In genomic region chr2:177660742-177661141, GRCh38 we compare ENCODE assay signal across 27 cellular contexts.
"Had no signal": no experiment of that assay in that cellular context is flagged by ENCODE, and none has a peak within 500 bp of the region (broad histone marks: within the 10 kb centered on the region; RNA-seq: fewer than 3 reads in every experiment).

No MANE protein-coding gene starts in this region.

- DNase-seq: activated CD4-positive, alpha-beta memory T cell treated with anti-CD3 and anti-CD28 coated beads, Interleukin-2, amount 10 ng/mL, durations not matched to agents 7 days and 5 days; activated CD4-positive, alpha-beta T cell treated with anti-CD3 and anti-CD28 coated beads for 1 hour; activated CD4-positive, alpha-beta T cell treated with anti-CD3 and anti-CD28 coated beads for 4 hours; activated CD4-positive, alpha-beta T cell treated with anti-CD3 and anti-CD28 coated beads, Interleukin-2, amount 10 ng/mL, durations not matched to agents 7 days and 5 days; activated CD4-positive, alpha-beta T cell treated with anti-CD3 and anti-CD28 coated beads, Interleukin-2, amount 50 U/mL, for 4 hours; activated CD8-positive, alpha-beta memory T cell treated with anti-CD3 and anti-CD28 coated beads, Interleukin-2, amount 50 U/mL, for 48 hours; activated gamma-delta T cell; activated naive CD4-positive, alpha-beta T cell; activated naive CD4-positive, alpha-beta T cell treated with anti-CD3 and anti-CD28 coated beads, Interleukin-2, amount 10 ng/mL, durations not matched to agents 7 days and 5 days; activated naive CD8-positive, alpha-beta T cell treated with anti-CD3 and anti-CD28 coated beads, Interleukin-2, amount 10 ng/mL, durations not matched to agents 7 days and 5 days; activated T-cell treated with anti-CD3 and anti-CD28 coated beads for 4 hours; activated T-cell treated with anti-CD3 and anti-CD28 coated beads, Interleukin-2, amount 50 U/mL, for 24 hours; activated T-cell treated with anti-CD3 and anti-CD28 coated beads, Interleukin-2, amount 50 U/mL, for 72 hours; brain microvascular endothelial cell; caudate nucleus; cortex of kidney; dermis blood vessel endothelial cell; effector CD4-positive, alpha-beta T cell; effector memory CD8-positive, alpha-beta T cell; erythroblast; foreskin keratinocyte; heart right ventricle; T-helper 2 cell had no signal

- H3K4me3 ChIP-seq: esophagus muscularis mucosa, gastroesophageal sphincter, heart right ventricle had no signal

- H3K4me1 ChIP-seq: esophagus muscularis mucosa, foreskin keratinocyte, heart right ventricle had no signal

- H3K36me3 Mint-ChIP-seq: activated naive CD4-positive, alpha-beta T cell treated with anti-CD3 and anti-CD28 coated beads, Interleukin-2, amount 10 ng/mL, durations not matched to agents 7 days and 5 days; activated naive CD4-positive, alpha-beta T cell treated with anti-CD3 and anti-CD28 coated beads, Interleukin-2, amount 50 U/mL, for 72 hours; activated naive CD8-positive, alpha-beta T cell treated with anti-CD3 and anti-CD28 coated beads, Interleukin-2, amount 10 ng/mL, durations not matched to agents 7 days and 5 days; WTC11 had no signal

- H3K27me3 ChIP-seq: brain microvascular endothelial cell, esophagus muscularis mucosa, gastroesophageal sphincter had no signal

- H3K4me1 Mint-ChIP-seq: activated CD4-positive, alpha-beta memory T cell treated with anti-CD3 and anti-CD28 coated beads, Interleukin-2, amount 10 ng/mL, durations not matched to agents 7 days and 5 days; activated naive CD4-positive, alpha-beta T cell treated with anti-CD3 and anti-CD28 coated beads, Interleukin-2, amount 10 ng/mL, durations not matched to agents 7 days and 5 days; activated naive CD8-positive, alpha-beta T cell treated with anti-CD3 and anti-CD28 coated beads, Interleukin-2, amount 10 ng/mL, durations not matched to agents 7 days and 5 days had no signal

- H3K4me3 Mint-ChIP-seq: activated CD4-positive, alpha-beta memory T cell treated with anti-CD3 and anti-CD28 coated beads, Interleukin-2, amount 10 ng/mL, durations not matched to agents 7 days and 5 days; activated CD4-positive, alpha-beta T cell treated with anti-CD3 and anti-CD28 coated beads, Interleukin-2, amount 10 ng/mL, durations not matched to agents 7 days and 5 days; activated naive CD4-positive, alpha-beta T cell treated with anti-CD3 and anti-CD28 coated beads, Interleukin-2, amount 10 ng/mL, durations not matched to agents 7 days and 5 days; activated naive CD8-positive, alpha-beta T cell treated with anti-CD3 and anti-CD28 coated beads, Interleukin-2, amount 10 ng/mL, durations not matched to agents 7 days and 5 days; activated T-cell treated with anti-CD3 and anti-CD28 coated beads, Interleukin-2, amount 50 U/mL, for 24 hours; activated T-cell treated with anti-CD3 and anti-CD28 coated beads, Interleukin-2, amount 50 U/mL, for 72 hours; effector memory CD8-positive, alpha-beta T cell; WTC11 had no signal

- H3K27ac Mint-ChIP-seq: activated CD4-positive, alpha-beta memory T cell treated with anti-CD3 and anti-CD28 coated beads, Interleukin-2, amount 10 ng/mL, durations not matched to agents 7 days and 5 days; activated CD4-positive, alpha-beta T cell treated with anti-CD3 and anti-CD28 coated beads, Interleukin-2, amount 10 ng/mL, durations not matched to agents 7 days and 5 days; activated naive CD4-positive, alpha-beta T cell treated with anti-CD3 and anti-CD28 coated beads, Interleukin-2, amount 10 ng/mL, durations not matched to agents 7 days and 5 days; activated naive CD4-positive, alpha-beta T cell treated with anti-CD3 and anti-CD28 coated beads, Interleukin-2, amount 50 U/mL, for 72 hours; activated naive CD8-positive, alpha-beta T cell treated with anti-CD3 and anti-CD28 coated beads, Interleukin-2, amount 10 ng/mL, durations not matched to agents 7 days and 5 days; activated T-cell treated with anti-CD3 and anti-CD28 coated beads, Interleukin-2, amount 50 U/mL, for 24 hours; effector memory CD8-positive, alpha-beta T cell; WTC11 had no signal

- H3K27ac ChIP-seq: brain microvascular endothelial cell, esophagus muscularis mucosa, foreskin keratinocyte, gastroesophageal sphincter, heart right ventricle had no signal

- H3K9me3 ChIP-seq: esophagus muscularis mucosa, gastroesophageal sphincter, heart right ventricle had no signal

- H3K36me3 ChIP-seq: brain microvascular endothelial cell, esophagus muscularis mucosa, gastroesophageal sphincter, heart right ventricle had no signal

- H3K9me3 Mint-ChIP-seq: activated CD4-positive, alpha-beta memory T cell treated with anti-CD3 and anti-CD28 coated beads, Interleukin-2, amount 10 ng/mL, durations not matched to agents 7 days and 5 days; activated CD4-positive, alpha-beta T cell treated with anti-CD3 and anti-CD28 coated beads, Interleukin-2, amount 10 ng/mL, durations not matched to agents 7 days and 5 days; activated naive CD4-positive, alpha-beta T cell treated with anti-CD3 and anti-CD28 coated beads, Interleukin-2, amount 10 ng/mL, durations not matched to agents 7 days and 5 days; activated naive CD4-positive, alpha-beta T cell treated with anti-CD3 and anti-CD28 coated beads, Interleukin-2, amount 50 U/mL, for 72 hours; activated naive CD8-positive, alpha-beta T cell treated with anti-CD3 and anti-CD28 coated beads, Interleukin-2, amount 10 ng/mL, durations not matched to agents 7 days and 5 days; activated T-cell treated with anti-CD3 and anti-CD28 coated beads, Interleukin-2, amount 50 U/mL, for 24 hours; activated T-cell treated with anti-CD3 and anti-CD28 coated beads, Interleukin-2, amount 50 U/mL, for 72 hours; effector memory CD8-positive, alpha-beta T cell; WTC11 had no signal
